Comparison of ENCODE assay signal across 9 cellular contexts in the genomic region with DNA sequence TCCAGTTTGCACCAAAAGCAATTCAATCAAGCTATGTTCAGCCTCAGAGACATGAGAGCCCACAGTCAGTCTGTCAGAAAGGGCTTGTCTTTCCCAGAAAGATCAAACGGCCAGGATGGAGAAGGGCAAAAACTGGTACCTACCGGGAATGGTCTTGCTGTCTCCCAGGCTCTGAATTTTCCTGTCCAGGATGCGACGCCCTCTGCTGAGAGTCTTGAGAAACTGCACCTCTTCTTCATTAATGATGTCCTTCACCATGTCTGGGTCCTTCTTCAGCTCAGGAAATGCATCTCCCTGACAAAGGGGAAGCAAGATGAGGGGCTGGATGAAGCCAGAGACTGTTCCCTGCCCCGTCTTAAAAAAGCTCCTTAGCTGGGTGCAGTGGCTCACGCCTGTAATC. TPM values are rescaled to one million over a fixed set of nuclear protein-coding genes. Genes with fewer than 3 reads are reported as not detected.
DNase-seq lines count a peak whose midpoint lies in the region; ATAC-seq and TF ChIP-seq lines count a peak whose summit lies in the region.
"Had no signal": no experiment of that assay in that cellular context is flagged by ENCODE, and none has a peak within 500 bp of the region (broad histone marks: within the 10 kb centered on the region; RNA-seq: fewer than 3 reads in every experiment).

No MANE protein-coding gene starts in this region.

- ATAC-seq in GM21367 (IDR thresholded peaks at IDR 0.05; ENCODE audit: unreplicated experiment) (no peak), GM19452 (IDR thresholded peaks at IDR 0.05; ENCODE audit: unreplicated experiment) (no peak)

- POLR2A ChIA-PET in SK-N-SH (lab: Yijun Ruan, JAX) = interaction anchor here (1.3 kb wide), 1 partner anchor 22 kb away, joined by 3 read pairs; the partner anchor contains the start of gene AARS1

- no peak for TF ChIP-seq POLR2A in stomach (IDR thresholded peaks at IDR 0.05)

- no peak overlapping the region for H2AFZ ChIP-seq in SK-N-SH (ENCODE audit: low read depth)

- peak; percentile 55 for TF ChIP-seq RAD21 in SK-N-SH (IDR thresholded peaks at IDR 0.05; ENCODE audit: low read length)

- H4K20me1 ChIP-seq in SK-N-SH (ENCODE audit: insufficient read depth) = peaks cover 13% of the 10 kb centered on the region

- intact Hi-C loops in stomach (cut with DNase I; ENCODE audit: low total_unique reads) = no loop called here

- H3K27ac ChIP-seq in SK-N-SH (ENCODE audit: low read depth in 2 of 2, low read length in 1 of 2) (no peak overlapping the region), stomach (no peak overlapping the region)
- H3K27ac ChIP-seq: skin epidermis had no signal

- H3F3A ChIP-seq in SK-N-SH (replicated peaks; ENCODE audit: insufficient read depth) = peaks cover 1% of the 10 kb centered on the region

- no peaks in the 10 kb centered on the region for H3K4me1 ChIP-seq in SK-N-SH (ENCODE audit: control insufficient read depth in 1 of 2, insufficient read depth in 2 of 2, low read depth in 1 of 2, low read length in 1 of 2)
- H3K4me1 ChIP-seq in stomach = no peaks in the 10 kb centered on the region

- H3K36me3 ChIP-seq in SK-N-SH (replicated peaks in 1 of 2; ENCODE audit: control insufficient read depth in 1 of 2, insufficient read depth in 2 of 2, low read length in 1 of 2) (peaks cover 51 to 79% of the 10 kb centered on the region in 2 experiments), stomach (peaks cover 87 to 100% (median 100%) of the 10 kb centered on the region in 4 donors)

- DNase-seq in NCI-H446 (lab: John Stamatoyannopoulos, UW) (peak; percentile 24 to 29), NCI-H446 treated with DMSO at 0.1 percent for 48 hours (lab: John Stamatoyannopoulos, UW) (no peak), HCEC 1CT (peak; percentile 52), SK-N-SH (peak; percentile 70), fibroblast of villous mesenchyme (ENCODE audit: low read depth) (peak; percentile 53), stomach (peak; percentile 35)

- H3K4me3 ChIP-seq in SK-N-SH (ENCODE audit: low read depth in 2 of 2, low read length in 1 of 2) (no peak overlapping the region), fibroblast of villous mesenchyme (ENCODE audit: low read depth, low read length) (no peak overlapping the region), stomach (no peak overlapping the region)
- H3K4me3 ChIP-seq: skin epidermis had no signal

- TF ChIP-seq EP300 in SK-N-SH (IDR thresholded peaks at IDR 0.05; ENCODE audit: borderline replicate concordance in 1 of 2, low read depth in 1 of 2, low read length in 1 of 2) (no peak), stomach (IDR thresholded peaks at IDR 0.05) (no peak)

- H3K9ac ChIP-seq in SK-N-SH = no peak overlapping the region

- H3K9me3 ChIP-seq in SK-N-SH (no peaks in the 10 kb centered on the region), stomach (no peaks in the 10 kb centered on the region)

- no peak overlapping the region for H3K4me2 ChIP-seq in SK-N-SH

- CTCF ChIA-PET in SK-N-SH (lab: Yijun Ruan, JAX) = interaction anchor here (0.6 to 3.4 kb wide), 11 partner anchors 9 to 386 kb away, joined by 3 to 76 read pairs (median 5); partner anchors contain the start of genes AARS1 and EXOSC6

- H3K27me3 ChIP-seq in SK-N-SH (ENCODE audit: insufficient read depth) (no peaks in the 10 kb centered on the region), stomach (no peaks in the 10 kb centered on the region)

- peaks cover 2% of the 10 kb centered on the region; the same call in 1 of the 2 replicates for H3K79me2 ChIP-seq in SK-N-SH (ENCODE audit: insufficient read depth)

- H3K9me2 ChIP-seq in SK-N-SH = no peaks in the 10 kb centered on the region

- WGBS in SK-N-SH (ENCODE audit: low lambda C conversion rate) = 37% methylated on average over 6 of the region's 6 CpGs
- WGBS in stomach, 5 donors = 44 to 50% (median 47%) methylated on average over 6 of the region's 6 CpGs

- TF ChIP-seq CTCF in SK-N-SH (IDR thresholded peaks at IDR 0.05) (peak; percentile 72), fibroblast of villous mesenchyme (IDR thresholded peaks at IDR 0.05; ENCODE audit: insufficient read depth, low read depth, low read length) (peak; percentile 63), stomach (IDR thresholded peaks at IDR 0.05) (peak in 5 of 7 experiments; percentile 17 to 58 (median 50))

TF ChIP-seq in SK-N-SH, 30 proteins besides CTCF, POLR2A, EP300 and RAD21:
- TF ChIP-seq MEF2A (IDR thresholded peaks at IDR 0.05; ENCODE audit: borderline replicate concordance, low read depth) (no peak), SMC3 (IDR thresholded peaks at IDR 0.05; ENCODE audit: low read depth, low read length) (peak; percentile 56)

RNA-seq across cellular contexts. Expression of gene EXOSC6, which starts 15.8 kb away (rescaled TPM):
- polyA plus RNA-seq in SK-N-SH (2012; rRNA removed) = 10.0 and 10.6 TPM in 2 replicates
- polyA plus RNA-seq in SK-N-SH (2012; cell fraction: cytosol; rRNA removed) = 10.7 and 10.8 TPM in 2 replicates
- polyA plus RNA-seq in SK-N-SH (2012; cell fraction: nucleus; rRNA removed) = 7.3 and 8.8 TPM in 2 replicates
- total RNA-seq in fibroblast of villous mesenchyme = 32.0 and 32.9 TPM in 2 replicates
- total RNA-seq in stomach = 10 to 100 TPM; 20.1 to 45.2 (median 30.3) TPM
- polyA plus RNA-seq in stomach = 1 to 10 TPM; 7.0 to 8.8 (median 7.2) TPM

RNA-seq across cellular contexts. Expression of gene AARS1, which starts 21.8 kb away (rescaled TPM):
- polyA plus RNA-seq in SK-N-SH (2012; rRNA removed) = 70.5 and 77.3 TPM in 2 replicates
- polyA plus RNA-seq in SK-N-SH (2012; cell fraction: cytosol; rRNA removed) = 52.6 and 60.0 TPM in 2 replicates
- polyA plus RNA-seq in SK-N-SH (2012; cell fraction: nucleus; rRNA removed) = 69.4 and 91.9 TPM in 2 replicates
- total RNA-seq in fibroblast of villous mesenchyme = 113 and 164 TPM in 2 replicates
- total RNA-seq in stomach = 100 to 1,000 TPM in 1 of 5 donors, 10 to 100 TPM in 4; 49.2 to 143 (median 61.9) TPM
- 10 to 100 TPM; 26.7 to 35.7 (median 34.6) TPM for polyA plus RNA-seq in stomach

RNA-seq across cellular contexts. Expression of gene DDX19B, which starts 31.5 kb away (rescaled TPM):
- polyA plus RNA-seq in SK-N-SH (2012; rRNA removed) (20.1 and 43.6 TPM in 2 replicates), stomach (10 to 100 TPM; 16.8 to 28.7 (median 20.4) TPM)
- polyA plus RNA-seq in SK-N-SH (2012; cell fraction: cytosol; rRNA removed) = 33.2 and 41.3 TPM in 2 replicates
- polyA plus RNA-seq in SK-N-SH (2012; cell fraction: nucleus; rRNA removed) = 58.7 and 64.1 TPM in 2 replicates
- total RNA-seq in fibroblast of villous mesenchyme (23.7 and 29.0 TPM in 2 replicates), stomach (10 to 100 TPM in 4 of 5 donors, 1 to 10 TPM in 1; 9.8 to 34.3 (median 25.7) TPM)
